Comparison of ENCODE assay signal across 25 cellular contexts in genomic region chr5:43565043-43565442, GRCh38.
"Had no signal": no experiment of that assay in that cellular context is flagged by ENCODE, and none has a peak within 500 bp of the region (broad histone marks: within the 10 kb centered on the region; RNA-seq: fewer than 3 reads in every experiment).

No MANE protein-coding gene starts in this region.

- H3K4me3 ChIP-seq: lower lobe of right lung, pancreas, prostate gland, sigmoid colon, spleen, suprapubic skin, thoracic aorta, tibial artery, uterus had no signal

- FAIRE-seq: keratinocyte, pancreas, small intestine had no signal

- H3K27me3 ChIP-seq: pancreas, sigmoid colon, spleen, suprapubic skin, tibial artery, uterus had no signal

- H3K36me3 ChIP-seq: lower lobe of right lung, pancreas, prostate gland, sigmoid colon, spleen, suprapubic skin, thoracic aorta, tibial artery, uterus had no signal

- H3K4me1 ChIP-seq: lower lobe of right lung, pancreas, prostate gland, spleen, suprapubic skin, uterus had no signal

- H3K9me3 ChIP-seq: lower lobe of right lung, pancreas, prostate gland, sigmoid colon, spleen, suprapubic skin, thoracic aorta, tibial artery, uterus had no signal

- H3K27ac ChIP-seq: lower lobe of right lung, pancreas, prostate gland, spleen, suprapubic skin, thoracic aorta, tibial artery, uterus had no signal

- DNase-seq: hippocampal formation; kidney glomerular epithelial cell; left cardiac atrium; lower lobe of right lung; mammary epithelial cell; mesenchymal stem cell; naive thymus-derived CD8-positive, alpha-beta T cell; nucleus accumbens; pancreas; posterior cingulate gyrus; retina; right cardiac atrium; sigmoid colon; small intestine; spleen; stimulated activated CD4-positive, alpha-beta T cell treated with anti-CD3 and anti-CD28 coated beads, Interleukin-4, amount 100 ng/mL, for 24 hours; stimulated activated naive CD4-positive, alpha-beta T cell; tibial artery; uterus had no signal

- ATAC-seq: left cardiac atrium; left lobe of liver; lower lobe of right lung; naive thymus-derived CD8-positive, alpha-beta T cell; pancreas; right cardiac atrium; stimulated activated effector memory CD8-positive, alpha-beta T cell treated with anti-CD3 and anti-CD28 coated beads, Interleukin-12 subunit alpha, Interleukin-12 subunit beta, amount 100 ng/mL, for 72 hours had no signal
